1 cellular context compared by ENCODE assay signal in the genomic region with DNA sequence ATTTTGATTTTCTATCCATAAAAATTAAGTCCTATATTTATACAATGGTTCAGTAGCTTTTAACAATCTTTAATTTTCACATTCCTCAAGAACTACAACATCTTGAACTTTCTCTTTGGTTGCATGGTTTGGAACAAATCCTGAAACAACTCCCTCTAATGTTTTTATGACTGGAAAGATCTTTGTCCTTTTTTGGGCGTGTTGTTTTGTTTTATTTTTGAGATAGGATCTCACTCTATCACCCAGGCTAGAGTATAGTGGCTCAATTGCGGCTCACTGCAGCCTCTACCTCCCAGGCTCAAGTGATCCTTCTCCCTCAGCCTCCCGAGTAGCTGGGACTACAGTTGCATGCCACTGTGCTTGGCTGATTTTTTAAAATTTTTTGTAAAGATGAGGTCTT.
TF ChIP-seq lines count a peak whose summit lies in the region.

No MANE protein-coding gene starts in this region.

TF ChIP-seq in IMR-90, 13 proteins besides CTCF, POLR2A, EP300 and RAD21:
- TF ChIP-seq CHD1 (IDR thresholded peaks at IDR 0.05; ENCODE audit: low read depth, low read length) (no peak), BHLHE40 (IDR thresholded peaks at IDR 0.05; ENCODE audit: low read depth, low read length) (no peak), CEBPB (IDR thresholded peaks at IDR 0.05; ENCODE audit: low read depth, low read length) (no peak), MAFK (IDR thresholded peaks at IDR 0.05; ENCODE audit: low read depth, low read length) (no peak), USF2 (IDR thresholded peaks at IDR 0.05; ENCODE audit: low read depth, low read length) (no peak), NFE2L2 (IDR thresholded peaks at IDR 0.05; ENCODE audit: low read depth, low read length) (no peak), MXI1 (IDR thresholded peaks at IDR 0.05; ENCODE audit: borderline replicate concordance, low read depth, low read length) (no peak), MAZ (IDR thresholded peaks at IDR 0.05; ENCODE audit: borderline replicate concordance, low read depth, low read length) (no peak), RFX5 (IDR thresholded peaks at IDR 0.05; ENCODE audit: low read depth, low read length) (no peak), RCOR1 (IDR thresholded peaks at IDR 0.05; ENCODE audit: insufficient replicate concordance, low read length) (no peak), FOS (IDR thresholded peaks at IDR 0.05; ENCODE audit: low read depth, low read length) (no peak)
- TF ChIP-seq, protein P1, sequence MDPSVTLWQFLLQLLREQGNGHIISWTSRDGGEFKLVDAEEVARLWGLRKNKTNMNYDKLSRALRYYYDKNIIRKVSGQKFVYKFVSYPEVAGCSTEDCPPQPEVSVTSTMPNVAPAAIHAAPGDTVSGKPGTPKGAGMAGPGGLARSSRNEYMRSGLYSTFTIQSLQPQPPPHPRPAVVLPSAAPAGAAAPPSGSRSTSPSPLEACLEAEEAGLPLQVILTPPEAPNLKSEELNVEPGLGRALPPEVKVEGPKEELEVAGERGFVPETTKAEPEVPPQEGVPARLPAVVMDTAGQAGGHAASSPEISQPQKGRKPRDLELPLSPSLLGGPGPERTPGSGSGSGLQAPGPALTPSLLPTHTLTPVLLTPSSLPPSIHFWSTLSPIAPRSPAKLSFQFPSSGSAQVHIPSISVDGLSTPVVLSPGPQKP (IDR thresholded peaks at IDR 0.05; ENCODE audit: borderline replicate concordance, low read depth, low read length), result no peak
